In the genomic region with DNA sequence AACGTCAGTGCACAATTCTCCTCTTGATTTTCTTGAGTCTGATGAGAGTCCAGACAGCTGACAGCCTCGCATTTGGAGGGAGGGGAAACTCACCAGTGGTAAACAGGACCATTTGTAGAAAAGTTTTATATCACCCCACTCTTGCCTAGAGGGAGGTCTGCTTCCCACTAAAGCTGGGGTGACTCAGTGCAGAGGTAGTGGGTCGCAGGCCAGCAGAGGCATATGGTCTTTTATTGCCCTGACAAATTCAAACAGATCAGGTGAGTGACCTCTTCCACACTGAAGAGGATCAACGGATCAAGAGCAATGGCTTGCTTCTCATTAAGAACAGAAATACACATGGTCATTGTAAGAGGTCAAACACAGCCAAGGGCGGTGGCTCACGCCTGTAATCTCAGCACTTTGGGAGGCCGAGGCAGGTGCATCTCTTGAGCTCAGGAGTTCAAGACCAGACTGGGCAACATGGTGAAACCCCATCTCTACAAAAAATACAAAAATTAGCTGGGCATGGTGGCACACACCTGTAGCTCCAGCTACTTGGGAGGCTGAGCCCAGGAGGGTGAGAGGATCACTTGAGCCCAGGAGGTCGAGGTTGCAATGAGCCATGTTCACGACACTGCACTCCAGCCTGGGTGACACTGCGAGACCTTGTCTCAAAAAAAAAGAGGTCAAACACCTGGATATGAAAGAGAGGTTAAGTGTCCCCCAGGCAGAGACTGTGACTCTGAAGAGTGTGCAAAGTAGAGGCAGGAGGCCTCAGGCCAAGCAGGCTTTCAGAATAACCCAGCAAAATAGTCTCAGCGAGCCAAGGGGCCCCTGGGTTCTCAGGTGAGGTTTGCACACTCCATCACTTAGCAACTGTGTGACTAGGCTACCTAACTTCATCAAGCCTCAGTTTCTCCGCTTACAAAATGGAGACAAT, we compare ENCODE assay signal across 18 cellular contexts. TPM values are rescaled to one million over a fixed set of nuclear protein-coding genes. Genes with fewer than 3 reads are reported as not detected.
A peak's percentile ranks its signal among the peaks of the same experiment; 100 is the strongest.
DNase-seq lines count a peak whose midpoint lies in the region; ATAC-seq and TF ChIP-seq lines count a peak whose summit lies in the region.
"Had no signal": no experiment of that assay in that cellular context is flagged by ENCODE, and none has a peak within 500 bp of the region (broad histone marks: within the 10 kb centered on the region; RNA-seq: fewer than 3 reads in every experiment).

No MANE protein-coding gene starts in this region.

- POLR2A ChIA-PET in HEK293 (lab: Yijun Ruan, JAX) = no interaction called here

- CTCF ChIA-PET in HEK293 (lab: Yijun Ruan, JAX) = interaction anchor here (0.6 kb wide), 1 partner anchor 104 kb away, joined by 4 read pairs; no protein-coding TSS in a partner anchor

- no peaks in the 10 kb centered on the region for H3K9me2 ChIP-seq in hepatocyte (replicated peaks; ENCODE audit: insufficient read depth)

- H4K20me1 ChIP-seq in hepatocyte (ENCODE audit: insufficient read depth, poor library complexity, severe bottlenecking) = no peaks in the 10 kb centered on the region
- H4K20me1 ChIP-seq: BLaER1 treated with 17β-estradiol and CSF1 and Interleukin-3, amounts not matched to agents 10 nM and 100 nM had no signal

- H3K79me2 ChIP-seq in hepatocyte = no peaks in the 10 kb centered on the region

- H3K36me3 ChIP-seq in HEK293 (ENCODE audit: control insufficient read depth in 2 of 2, insufficient read depth in 1 of 2, low read length in 2 of 2) (peaks cover 0 to 4% of the 10 kb centered on the region in 2 experiments; a peak in 2 of 3 replicates), WERI-Rb-1 (peaks cover 59% of the 10 kb centered on the region), hepatocyte (replicated peaks; ENCODE audit: insufficient read depth, low read depth) (no peaks in the 10 kb centered on the region), thoracic aorta (peaks cover 6% of the 10 kb centered on the region)
- H3K36me3 ChIP-seq: HAP-1 had no signal

- ATAC-seq in thoracic aorta (ENCODE audit: insufficient number of reproducible peaks, low FRiP score, low read depth) = no peak

- H3K27me3 ChIP-seq in WERI-Rb-1 (ENCODE audit: insufficient read depth, low read depth, severe bottlenecking) (no peaks in the 10 kb centered on the region), hepatocyte (no peaks in the 10 kb centered on the region), thoracic aorta (replicated peaks; ENCODE audit: insufficient read depth) (no peaks in the 10 kb centered on the region)
- H3K27me3 ChIP-seq: BLaER1 treated with 17β-estradiol and CSF1 and Interleukin-3, amounts not matched to agents 10 nM and 100 nM; MG63 had no signal

- WGBS in hepatocyte (ENCODE audit: low lambda C conversion rate, missing lambda C conversion rate) = 84% methylated on average over 12 of the region's 12 CpGs

- TF ChIP-seq CTCF in HEK293 (tag by site-specific recombination; IDR thresholded peaks at IDR 0.05) (no peak), WERI-Rb-1 (IDR thresholded peaks at IDR 0.05; ENCODE audit: low read depth, low read length) (no peak), hepatocyte (IDR thresholded peaks at IDR 0.05; ENCODE audit: poor library complexity) (no peak), thoracic aorta (IDR thresholded peaks at IDR 0.05) (no peak)

- H3K4me1 ChIP-seq in HEK293 (ENCODE audit: control insufficient read depth, insufficient read depth, low read length) (no peaks in the 10 kb centered on the region), hepatocyte (ENCODE audit: insufficient read depth) (peaks cover 19% of the 10 kb centered on the region), thoracic aorta (ENCODE audit: control insufficient read depth in 1 of 2, low read depth in 2 of 2) (peaks cover 10 to 16% of the 10 kb centered on the region in 2 donors)
- H3K4me1 ChIP-seq: HAP-1 had no signal

- H3K27ac ChIP-seq in HEK293 (ENCODE audit: extremely low read depth, low read depth, low read length) (no peak overlapping the region), WERI-Rb-1 (peak overlapping the region; percentile 64), hepatocyte (peak overlapping the region; percentile 47), thoracic aorta (peak overlapping the region; percentile 31)

- no peaks in the 10 kb centered on the region for H3K9me3 ChIP-seq in HEK293 (ENCODE audit: control insufficient read depth, insufficient read depth, low read depth, low read length)
- H3K9me3 ChIP-seq in WERI-Rb-1 (ENCODE audit: severe bottlenecking) = no peaks in the 10 kb centered on the region
- H3K9me3 ChIP-seq in hepatocyte (ENCODE audit: low read depth) = no peaks in the 10 kb centered on the region
- H3K9me3 ChIP-seq in thoracic aorta = no peaks in the 10 kb centered on the region
- H3K9me3 ChIP-seq: HAP-1, MG63 had no signal

- no peak overlapping the region for H3K4me2 ChIP-seq in hepatocyte

- no peak overlapping the region for H2AFZ ChIP-seq in hepatocyte

- peak; percentile 57 for DNase-seq in WERI-Rb-1
- DNase-seq in hepatocyte (ENCODE audit: low spot score) = no peak
- DNase-seq in thoracic aorta (ENCODE audit: low spot score) = no peak
- DNase-seq in T-helper 1 cell = no peak
- no peak for DNase-seq in germinal center (ENCODE audit: low spot score)
- no peak for DNase-seq in NCI-H524 (lab: John Stamatoyannopoulos, UW)
- no peak for DNase-seq in COLO668 (lab: John Stamatoyannopoulos, UW; ENCODE audit: unreplicated experiment)
- DNase-seq: GDM1, Kasumi-1, MG63, NCI-H1048, NCI-H146, NCI-H2081 treated with DMSO at 0.1 percent for 48 hours, NCI-H446 treated with DMSO at 0.1 percent for 48 hours, Right ventricle myocardium superior had no signal

- H3K4me3 ChIP-seq in HEK293 (ENCODE audit: low read depth, low read length) = no peak overlapping the region
- no peak overlapping the region for H3K4me3 ChIP-seq in WERI-Rb-1 (ENCODE audit: low read depth, low read length)
- H3K4me3 ChIP-seq in hepatocyte = no peak overlapping the region
- no peak overlapping the region for H3K4me3 ChIP-seq in thoracic aorta
- H3K4me3 ChIP-seq: BLaER1 treated with 17β-estradiol and CSF1 and Interleukin-3, amounts not matched to agents 10 nM and 100 nM; HAP-1; MG63 had no signal

TF ChIP-seq in HEK293, 187 proteins besides CTCF, POLR2A, EP300 and RAD21:
- TF ChIP-seq SCRT1 (tag by site-specific recombination; IDR thresholded peaks at IDR 0.05; ENCODE audit: borderline replicate concordance) (0 out of 2 replicates have a peak, but pooled peaks have one; percentile 36), ZNF777 (tag by site-specific recombination; IDR thresholded peaks at IDR 0.05; ENCODE audit: borderline replicate concordance) (no peak), ZNF555 (tag by site-specific recombination; conservative IDR thresholded peaks at IDR 0.05) (no peak)

RNA-seq across cellular contexts. Expression of a gene that starts 56.5 kb away (rescaled TPM):
- total RNA-seq in hepatocyte (10.3 and 14.3 TPM in 2 replicates), thoracic aorta (10 to 100 TPM; 13.0 to 22.7 TPM)
- 16.5 and 19.4 TPM in 2 replicates for polyA plus RNA-seq in hepatocyte
